Comparison of ENCODE assay signal across 8 cellular contexts in genomic region chr2:854460-854859, GRCh38.
DNase-seq lines count a peak whose midpoint lies in the region; FAIRE-seq and TF ChIP-seq lines count a peak whose summit lies in the region.

No MANE protein-coding gene starts in this region.

- 44% methylated on average over 3 of the region's 3 CpGs for WGBS in suprapubic skin

- no peak overlapping the region for H3K4me2 ChIP-seq in DOHH2 (ENCODE audit: low read length)
- no peak overlapping the region for H3K4me2 ChIP-seq in PC-9

- POLR2A ChIA-PET in PC-9 (lab: Charles Lee; ENCODE audit: unreplicated experiment): no interaction called here

- H3K4me1 Mint-ChIP-seq in endothelial cell (ENCODE audit: unreplicated experiment) (peaks cover 35% of the 10 kb centered on the region), osteocyte (ENCODE audit: unreplicated experiment) (no peaks in the 10 kb centered on the region)

- H3K9me2 ChIP-seq in DOHH2 (replicated peaks; ENCODE audit: control insufficient read depth, low read length): no peaks in the 10 kb centered on the region
- H3K9me2 ChIP-seq in PC-9 (ENCODE audit: insufficient read depth): no peaks in the 10 kb centered on the region

- H3K79me2 ChIP-seq in DOHH2 (ENCODE audit: control insufficient read depth, low read length) (no peaks in the 10 kb centered on the region), PC-9 (ENCODE audit: low read depth) (no peaks in the 10 kb centered on the region)

- H3K27me3 Mint-ChIP-seq in endothelial cell (ENCODE audit: unreplicated experiment) (peaks cover 3% of the 10 kb centered on the region), osteocyte (ENCODE audit: unreplicated experiment) (no peaks in the 10 kb centered on the region)

- BruUV-seq in PC-9 (replicated peaks; lab: Mats Ljungman, UMichigan): no TSS peak

- H4K20me1 ChIP-seq in DOHH2 (ENCODE audit: control insufficient read depth, insufficient read depth, low read depth, low read length): no peaks in the 10 kb centered on the region
- no peaks in the 10 kb centered on the region; the same call in 1 of the 2 replicates for H4K20me1 ChIP-seq in PC-9 (ENCODE audit: insufficient read depth)

- H3K9me3 Mint-ChIP-seq in endothelial cell (ENCODE audit: unreplicated experiment): no peaks in the 10 kb centered on the region
- H3K9me3 Mint-ChIP-seq in osteocyte (ENCODE audit: unreplicated experiment): peaks cover 4% of the 10 kb centered on the region

- intact Hi-C loops in PC-9 (cut with micrococcal nuclease; ENCODE audit: unreplicated experiment): loop anchor here (5.0 kb wide), 1 partner anchor 913 kb away; no protein-coding TSS in a partner anchor

- DNase-seq in H54 (ENCODE audit: insufficient read length, low spot score) (peak; percentile 20), PC-9 (peak in 1 of 2 experiments; percentile 16), endothelial cell (ENCODE audit: low spot score) (peak; percentile 53), osteocyte (ENCODE audit: extremely low spot score, unreplicated experiment) (no peak), DMS79 (lab: John Stamatoyannopoulos, UW) (no peak), GM19240 (ENCODE audit: insufficient read length, low spot score) (no peak), suprapubic skin (ENCODE audit: low spot score in 2 of 2) (no peak)

- H3F3A ChIP-seq in DOHH2 (ENCODE audit: control insufficient read depth, insufficient read depth) (no peaks in the 10 kb centered on the region), PC-9 (ENCODE audit: insufficient read depth, low read depth) (no peaks in the 10 kb centered on the region)

- peak; percentile 85 for TF ChIP-seq CTCF in DOHH2 (IDR thresholded peaks at IDR 0.05; ENCODE audit: low read depth, low read length, poor library complexity, severe bottlenecking)
- peak; percentile 63 for TF ChIP-seq CTCF in PC-9 (conservative IDR thresholded peaks at IDR 0.05)
- peak; percentile 78 for TF ChIP-seq CTCF in endothelial cell (IDR thresholded peaks at IDR 0.05; ENCODE audit: unreplicated experiment)
- TF ChIP-seq CTCF in osteocyte (IDR thresholded peaks at IDR 0.05): peak; percentile 49
- TF ChIP-seq CTCF in suprapubic skin (IDR thresholded peaks at IDR 0.05): peak in 1 of 2 donors; percentile 45

- H3K27ac ChIP-seq in DOHH2 (ENCODE audit: low read depth, low read length): no peak overlapping the region
- H3K27ac ChIP-seq in PC-9: no peak overlapping the region
- H3K27ac ChIP-seq in suprapubic skin: no peak overlapping the region

- H3K36me3 Mint-ChIP-seq in endothelial cell (ENCODE audit: low read depth, unreplicated experiment) (peaks cover 18% of the 10 kb centered on the region), osteocyte (ENCODE audit: unreplicated experiment) (no peaks in the 10 kb centered on the region)

- CTCF ChIA-PET in PC-9 (lab: Charles Lee): no interaction called here

- H3K4me3 ChIP-seq in DOHH2 (ENCODE audit: low read length) (no peak overlapping the region), PC-9 (no peak overlapping the region), suprapubic skin (no peak overlapping the region)

- TF ChIP-seq POLR2A in H54 (IDR thresholded peaks at IDR 0.05; ENCODE audit: low read depth, low read length): no peak
- TF ChIP-seq POLR2A in suprapubic skin (IDR thresholded peaks at IDR 0.05): no peak

- H3K36me3 ChIP-seq in DOHH2 (ENCODE audit: control insufficient read depth, low read length): no peaks in the 10 kb centered on the region
- no peaks in the 10 kb centered on the region for H3K36me3 ChIP-seq in PC-9 (ENCODE audit: low read depth)
- H3K36me3 ChIP-seq in suprapubic skin: no peaks in the 10 kb centered on the region

- H3K27ac Mint-ChIP-seq in endothelial cell (ENCODE audit: unreplicated experiment): no peak overlapping the region
- no peak overlapping the region for H3K27ac Mint-ChIP-seq in osteocyte (ENCODE audit: unreplicated experiment)

- H3K27me3 ChIP-seq in DOHH2 (ENCODE audit: control insufficient read depth, low read length) (no peaks in the 10 kb centered on the region), PC-9 (ENCODE audit: insufficient read depth, low read depth) (peaks cover 79% of the 10 kb centered on the region), suprapubic skin (no peaks in the 10 kb centered on the region)

- FAIRE-seq in H54 (lab: Jason Lieb, UNC): no peak

- H2AFZ ChIP-seq in PC-9: no peak overlapping the region

- H3K4me3 Mint-ChIP-seq in endothelial cell (ENCODE audit: unreplicated experiment) (no peak overlapping the region), osteocyte (ENCODE audit: unreplicated experiment) (no peak overlapping the region)

- no peak for TF ChIP-seq EP300 in suprapubic skin (IDR thresholded peaks at IDR 0.05)

- H3K4me1 ChIP-seq in DOHH2 (ENCODE audit: control insufficient read depth, low read length) (no peaks in the 10 kb centered on the region), PC-9 (replicated peaks; ENCODE audit: insufficient read depth) (no peaks in the 10 kb centered on the region), suprapubic skin (no peaks in the 10 kb centered on the region)

- no peaks in the 10 kb centered on the region for H3K9me3 ChIP-seq in DOHH2 (ENCODE audit: control insufficient read depth, insufficient read depth, low read length)
- H3K9me3 ChIP-seq in PC-9 (ENCODE audit: insufficient read depth, low read depth): no peaks in the 10 kb centered on the region; the same call in 1 of the 2 replicates
- no peaks in the 10 kb centered on the region for H3K9me3 ChIP-seq in suprapubic skin

Comparison
In these comparisons a context has a peak if more than half of its experiments do, and no peak if none do; other contexts are left out.
1. DNase-seq: peak in H54 (single experiment) and endothelial cell (single experiment); none in osteocyte (single experiment), DMS79 (single experiment), GM19240 (single experiment) and suprapubic skin (0 of 2).